ENCODE assay signal across 8 cellular contexts in the genomic region with DNA sequence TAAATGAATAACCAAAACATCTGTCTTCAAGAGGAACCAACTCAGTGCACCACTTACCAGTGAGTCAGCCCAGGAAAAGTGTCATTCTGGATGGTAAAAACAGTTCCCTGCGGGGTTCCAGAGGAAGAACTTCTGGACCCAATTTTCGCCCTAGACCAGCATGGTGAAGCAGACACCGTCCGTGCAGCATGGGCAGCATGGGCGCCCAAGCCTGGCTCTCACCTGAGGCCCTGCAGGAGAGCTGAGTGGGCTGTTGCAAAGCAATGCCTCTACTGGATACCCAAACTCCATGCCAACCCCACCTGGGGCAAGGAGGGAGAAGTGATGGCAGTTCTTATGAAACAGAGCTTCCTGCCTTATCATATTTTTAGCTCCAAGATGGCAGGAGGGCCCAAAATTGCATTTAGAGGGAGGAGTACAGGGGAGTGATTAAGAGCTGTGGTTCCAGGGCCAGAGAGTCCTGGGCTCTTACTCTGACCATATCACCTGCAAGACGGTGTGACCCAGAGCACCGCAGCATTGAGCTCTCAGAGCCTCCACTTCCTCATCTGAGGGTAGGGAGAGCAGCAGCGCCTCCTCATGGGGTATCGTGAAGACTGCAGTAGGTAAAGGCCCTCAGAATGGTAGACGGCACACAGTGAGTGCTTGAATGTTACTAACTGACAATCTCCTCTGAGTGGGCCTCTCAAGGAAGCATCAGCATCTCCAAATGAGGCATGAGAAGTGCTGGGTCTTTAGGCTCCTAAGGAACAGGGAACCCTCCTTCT. TPM values are rescaled to one million over a fixed set of nuclear protein-coding genes. Genes with fewer than 3 reads are reported as not detected.
DNase-seq lines count a peak whose midpoint lies in the region; ATAC-seq and TF ChIP-seq lines count a peak whose summit lies in the region.

No MANE protein-coding gene starts in this region.

- H3K4me2 ChIP-seq in Loucy (ENCODE audit: low read depth, low read length, poor library complexity, severe bottlenecking): no peak overlapping the region

- ATAC-seq in activated CD8-positive, alpha-beta memory T cell treated with anti-CD3 and anti-CD28 coated beads, Interleukin-2, amount 10 ng/mL, durations not matched to agents 7 days and 5 days: peak; percentile 68
- ATAC-seq in HG02759 (IDR thresholded peaks at IDR 0.05; ENCODE audit: unreplicated experiment) (no peak), GM18861 (IDR thresholded peaks at IDR 0.05; ENCODE audit: unreplicated experiment) (no peak), GM18498 (IDR thresholded peaks at IDR 0.05; ENCODE audit: unreplicated experiment) (no peak)

- H3F3A ChIP-seq in Loucy (ENCODE audit: low read depth): no peaks in the 10 kb centered on the region

- H3K27me3 ChIP-seq in Loucy (ENCODE audit: insufficient read depth, low read length, poor library complexity, severe bottlenecking): no peaks in the 10 kb centered on the region

- no peaks in the 10 kb centered on the region for H3K4me1 Mint-ChIP-seq in activated CD8-positive, alpha-beta memory T cell treated with anti-CD3 and anti-CD28 coated beads, Interleukin-2, amount 10 ng/mL, durations not matched to agents 7 days and 5 days
- no peaks in the 10 kb centered on the region for H3K4me1 Mint-ChIP-seq in glutamatergic neuron (ENCODE audit: low read depth, unreplicated experiment)

- no peaks in the 10 kb centered on the region for H4K20me1 ChIP-seq in Loucy (ENCODE audit: insufficient read depth, low read length, poor library complexity, severe bottlenecking)

- H3K9me3 Mint-ChIP-seq in activated CD8-positive, alpha-beta memory T cell treated with anti-CD3 and anti-CD28 coated beads, Interleukin-2, amount 10 ng/mL, durations not matched to agents 7 days and 5 days (ENCODE audit: low read depth): no peaks in the 10 kb centered on the region
- H3K9me3 Mint-ChIP-seq in glutamatergic neuron (ENCODE audit: unreplicated experiment): no peaks in the 10 kb centered on the region

- H3K9me2 ChIP-seq in Loucy (replicated peaks; ENCODE audit: low read depth, low read length): no peaks in the 10 kb centered on the region

- no peaks in the 10 kb centered on the region for H3K27me3 Mint-ChIP-seq in activated CD8-positive, alpha-beta memory T cell treated with anti-CD3 and anti-CD28 coated beads, Interleukin-2, amount 10 ng/mL, durations not matched to agents 7 days and 5 days
- no peaks in the 10 kb centered on the region for H3K27me3 Mint-ChIP-seq in glutamatergic neuron (ENCODE audit: unreplicated experiment)

- peaks cover 25% of the 10 kb centered on the region; the same call in 1 of the 2 replicates for H3K36me3 ChIP-seq in Loucy (ENCODE audit: insufficient read depth, low read length)

- DNase-seq in CD1c-positive myeloid dendritic cell (ENCODE audit: extremely low spot score): peak; percentile 64
- peak; percentile 56 for DNase-seq in activated CD8-positive, alpha-beta memory T cell treated with anti-CD3 and anti-CD28 coated beads, Interleukin-2, amount 10 ng/mL, durations not matched to agents 7 days and 5 days
- DNase-seq in glutamatergic neuron: peak; percentile 53
- DNase-seq in stimulated activated naive CD4-positive, alpha-beta T cell (lab: John Stamatoyannopoulos, UW): peak; percentile 35 to 58 (median 42)

- no peaks in the 10 kb centered on the region for H3K4me1 ChIP-seq in Loucy (ENCODE audit: insufficient read depth, low read length, poor library complexity, severe bottlenecking)

- H3K4me3 ChIP-seq in Loucy (ENCODE audit: low read length, poor library complexity, severe bottlenecking): no peak overlapping the region

- no peaks in the 10 kb centered on the region for H3K79me2 ChIP-seq in Loucy (ENCODE audit: insufficient read depth, low read length)

- H3K9ac ChIP-seq in Loucy (ENCODE audit: low read depth, low read length, poor library complexity, severe bottlenecking): no peak overlapping the region

- H3K36me3 Mint-ChIP-seq in activated CD8-positive, alpha-beta memory T cell treated with anti-CD3 and anti-CD28 coated beads, Interleukin-2, amount 10 ng/mL, durations not matched to agents 7 days and 5 days: peaks cover 8% of the 10 kb centered on the region
- peaks cover 4% of the 10 kb centered on the region for H3K36me3 Mint-ChIP-seq in glutamatergic neuron (ENCODE audit: unreplicated experiment)

- H3K9me3 ChIP-seq in Loucy (ENCODE audit: insufficient read depth, low read depth, low read length): no peaks in the 10 kb centered on the region

- no peak overlapping the region for H2AFZ ChIP-seq in Loucy (ENCODE audit: low read length)

- no peak overlapping the region for H3K4me3 Mint-ChIP-seq in activated CD8-positive, alpha-beta memory T cell treated with anti-CD3 and anti-CD28 coated beads, Interleukin-2, amount 10 ng/mL, durations not matched to agents 7 days and 5 days
- H3K4me3 Mint-ChIP-seq in glutamatergic neuron (ENCODE audit: unreplicated experiment): no peak overlapping the region

- TF ChIP-seq CTCF in Loucy (conservative IDR thresholded peaks at IDR 0.05; ENCODE audit: low read length) (peak; percentile 69), glutamatergic neuron (IDR thresholded peaks at IDR 0.05; ENCODE audit: partially characterized antibody, unreplicated experiment) (no peak)

- CTCF ChIA-PET in activated CD8-positive, alpha-beta memory T cell treated with anti-CD3 and anti-CD28 coated beads, Interleukin-2, amount 10 ng/mL, durations not matched to agents 7 days and 5 days (lab: Charles Lee): interaction anchor here (1.1 to 3.4 kb wide), 6 partner anchors 16 to 170 kb away, joined by 3 to 13 read pairs (median 4); a partner anchor contains a TSS

- H3K27ac Mint-ChIP-seq in activated CD8-positive, alpha-beta memory T cell treated with anti-CD3 and anti-CD28 coated beads, Interleukin-2, amount 10 ng/mL, durations not matched to agents 7 days and 5 days: no peak overlapping the region
- H3K27ac Mint-ChIP-seq in glutamatergic neuron (ENCODE audit: unreplicated experiment): no peak overlapping the region

RNA-seq across cellular contexts. Expression of a gene that starts 16.6 kb away (rescaled TPM):
- 10 to 100 TPM; 40.6 to 43.4 TPM for total RNA-seq in activated CD8-positive, alpha-beta memory T cell treated with anti-CD3 and anti-CD28 coated beads, Interleukin-2, amount 10 ng/mL, durations not matched to agents 7 days and 5 days
- 42.4 TPM for total RNA-seq in glutamatergic neuron (ENCODE audit: unreplicated experiment)

RNA-seq across cellular contexts. Expression of a gene that starts 29.6 kb away (rescaled TPM):
- total RNA-seq in activated CD8-positive, alpha-beta memory T cell treated with anti-CD3 and anti-CD28 coated beads, Interleukin-2, amount 10 ng/mL, durations not matched to agents 7 days and 5 days: 10 to 100 TPM; 42.1 to 69.1 TPM
- total RNA-seq in glutamatergic neuron (ENCODE audit: unreplicated experiment): 65.5 TPM

RNA-seq across cellular contexts. Expression of a gene that starts 40.5 kb away (rescaled TPM):
- total RNA-seq in activated CD8-positive, alpha-beta memory T cell treated with anti-CD3 and anti-CD28 coated beads, Interleukin-2, amount 10 ng/mL, durations not matched to agents 7 days and 5 days: 10 to 100 TPM; 50.6 to 58.4 TPM
- total RNA-seq in glutamatergic neuron (ENCODE audit: unreplicated experiment): 58.5 TPM
